In genomic region chr22:29073618-29074275, GRCh38 we compare ENCODE assay signal across 8 cellular contexts. TPM values are rescaled to one million over a fixed set of nuclear protein-coding genes. Genes with fewer than 3 reads are reported as not detected.
DNase-seq lines count a peak whose midpoint lies in the region; ATAC-seq and TF ChIP-seq lines count a peak whose summit lies in the region.

No MANE protein-coding gene starts in this region.

- intact Hi-C loops in uterus (cut with DNase I; ENCODE audit: low total_unique reads) = no loop called here

- H3K9ac ChIP-seq in endodermal cell (ENCODE audit: extremely low read depth, low read length, poor library complexity, severe bottlenecking) (no peak overlapping the region), mucosa of rectum (ENCODE audit: low read depth in 1 of 2, low read length in 2 of 2) (peak overlapping the region; percentile 68 to 78)

- TF ChIP-seq POLR2A in uterus (IDR thresholded peaks at IDR 0.05) = no peak

- H3K27ac ChIP-seq in endodermal cell (ENCODE audit: low read depth, low read length) (no peak overlapping the region), mucosa of rectum (ENCODE audit: low read depth in 2 of 2, low read length in 2 of 2) (peak overlapping the region; percentile 62 to 71), uterus (peak overlapping the region; percentile 54 to 55)

- H3K27ac Mint-ChIP-seq in T-helper 17 cell = no peak overlapping the region
- H3K27ac Mint-ChIP-seq in endodermal cell = no peak overlapping the region

- TF ChIP-seq CTCF in endodermal cell (conservative IDR thresholded peaks at IDR 0.05) (peak; percentile 11), uterus (IDR thresholded peaks at IDR 0.05) (no peak)

- H3K4me1 ChIP-seq in endodermal cell (ENCODE audit: control insufficient read depth, insufficient read depth, low read length) = no peaks in the 10 kb centered on the region
- peaks cover 20 to 22% of the 10 kb centered on the region in 2 donors for H3K4me1 ChIP-seq in mucosa of rectum (ENCODE audit: control insufficient read depth in 2 of 2, insufficient read depth in 2 of 2, low read length in 2 of 2)
- no peaks in the 10 kb centered on the region for H3K4me1 ChIP-seq in uterus

- H3K9me3 Mint-ChIP-seq in endodermal cell = no peaks in the 10 kb centered on the region

- H3K4me1 Mint-ChIP-seq in T-helper 17 cell (peaks cover 18% of the 10 kb centered on the region), endodermal cell (peaks cover 19% of the 10 kb centered on the region)

- peak overlapping the region; percentile 84 for H3K4me3 Mint-ChIP-seq in T-helper 17 cell
- peak overlapping the region; percentile 65 for H3K4me3 Mint-ChIP-seq in endodermal cell

- DNase-seq in GM03348 (ENCODE audit: low spot score) (peak; percentile 49), T-helper 17 cell (peak in 1 of 3 donors; percentile 15), endodermal cell (peak; percentile 88), uterus (peak; percentile 40 to 59), NCI-H1105 treated with DMSO at 0.1 percent for 48 hours (lab: John Stamatoyannopoulos, UW) (no peak)

- H3K36me3 Mint-ChIP-seq in T-helper 17 cell (ENCODE audit: low read depth) (peaks cover 2% of the 10 kb centered on the region), endodermal cell (ENCODE audit: low read depth) (no peaks in the 10 kb centered on the region)

- H3K36me3 ChIP-seq in endodermal cell (ENCODE audit: control insufficient read depth, insufficient read depth, low read length) (no peaks in the 10 kb centered on the region), mucosa of rectum (ENCODE audit: control insufficient read depth in 2 of 2, insufficient read depth in 2 of 2, low read length in 2 of 2) (no peaks in the 10 kb centered on the region), uterus (no peaks in the 10 kb centered on the region)

- ATAC-seq in T-helper 17 cell (no peak), HG03039 (IDR thresholded peaks at IDR 0.05; ENCODE audit: unreplicated experiment) (no peak), HG03196 (IDR thresholded peaks at IDR 0.05; ENCODE audit: unreplicated experiment) (no peak)

- H3K9me3 ChIP-seq in T-helper 17 cell (ENCODE audit: control insufficient read depth, low read length, poor library complexity, severe bottlenecking) (peaks cover 2% of the 10 kb centered on the region), endodermal cell (ENCODE audit: control insufficient read depth, low read length) (no peaks in the 10 kb centered on the region), mucosa of rectum (ENCODE audit: control insufficient read depth in 2 of 2, low read length in 2 of 2) (no peaks in the 10 kb centered on the region), uterus (no peaks in the 10 kb centered on the region)

- H3K27me3 Mint-ChIP-seq in T-helper 17 cell (peaks cover 37% of the 10 kb centered on the region), endodermal cell (ENCODE audit: insufficient read depth) (peaks cover 56% of the 10 kb centered on the region)

- H3K4me3 ChIP-seq in endodermal cell (ENCODE audit: low read length) = peak overlapping the region; percentile 78
- peak overlapping the region; percentile 77 to 78 for H3K4me3 ChIP-seq in mucosa of rectum (ENCODE audit: low read length in 2 of 2)
- peak overlapping the region; percentile 48 to 80 for H3K4me3 ChIP-seq in uterus

- peaks cover 60% of the 10 kb centered on the region for H3K27me3 ChIP-seq in endodermal cell (ENCODE audit: control insufficient read depth, insufficient read depth, low read length, poor library complexity, severe bottlenecking)
- H3K27me3 ChIP-seq in mucosa of rectum (ENCODE audit: control insufficient read depth in 2 of 2, insufficient read depth in 2 of 2, low read length in 2 of 2) = no peaks in the 10 kb centered on the region
- no peaks in the 10 kb centered on the region for H3K27me3 ChIP-seq in uterus

- WGBS in endodermal cell (ENCODE audit: insufficient coverage in 1 of 2, insufficient read length in 1 of 2), 2 experiments = 4 to 8% methylated on average over 23 to 53 of the region's 53 CpGs

RNA-seq across cellular contexts. Expression of gene KREMEN1, which starts 0.9 kb away (rescaled TPM):
- total RNA-seq in T-helper 17 cell = under 1 TPM; 0.15 to 0.26 TPM
- 1 to 10 TPM; 6.2 to 7.5 TPM for total RNA-seq in endodermal cell
- polyA plus RNA-seq in endodermal cell (2013, experiment 1 of 2) = 18.1 TPM
- 17.0 TPM for polyA plus RNA-seq in endodermal cell (2013, experiment 2 of 2)
- 10 to 100 TPM in 3 of 4 donors, 1 to 10 TPM in 1; 5.9 to 25.1 (median 10.2) TPM for total RNA-seq in uterus

RNA-seq across cellular contexts. Expression of gene C22orf31, which starts 12.1 kb away (rescaled TPM):
- total RNA-seq in T-helper 17 cell = not detected
- total RNA-seq in endodermal cell = not detected
- not detected for polyA plus RNA-seq in endodermal cell (2013, experiment 1 of 2)
- polyA plus RNA-seq in endodermal cell (2013, experiment 2 of 2) = not detected
- not detected for total RNA-seq in uterus

Comparison
In these comparisons a context has a peak if more than half of its experiments do, and no peak if none do; other contexts are left out.
1. RNA of gene KREMEN1, which starts 0.9 kb away (total RNA-seq): 5.9 to 25.1 TPM in uterus and 6.2 to 7.5 TPM in endodermal cell; 0.15 to 0.26 TPM in T-helper 17 cell; every median in the first group is over 4 times any median in the second.
2. Peak in every context shown above with its lines, with median percentiles within 50 percentile points of each other: H3K4me3 ChIP-seq.